24 cellular contexts compared by ENCODE assay signal in genomic region chr22:29233503-29233902, GRCh38. TPM values are rescaled to one million over a fixed set of nuclear protein-coding genes. Genes with fewer than 3 reads are reported as not detected.
"Had no signal": no experiment of that assay in that cellular context is flagged by ENCODE, and none has a peak within 500 bp of the region (broad histone marks: within the 10 kb centered on the region; RNA-seq: fewer than 3 reads in every experiment).

No MANE protein-coding gene starts in this region.

- H2AFZ ChIP-seq: hepatocyte had no signal

- H3K36me3 ChIP-seq: heart right ventricle, lower lobe of right lung, ovary, prostate gland, sigmoid colon, tibial nerve, uterus had no signal

- H3K79me2 ChIP-seq: hepatocyte had no signal

- H3K27ac Mint-ChIP-seq: nephron; stimulated activated naive CD8-positive, alpha-beta T cell treated with anti-CD3 and anti-CD28 coated beads, Interleukin-15, Interleukin-2, amounts not matched to agents 100 ng/mL and 50 ng/mL, for 24 hours; type B pancreatic cell had no signal

- DNase-seq: heart right ventricle; islet precursor cell; kidney glomerular epithelial cell; left ventricle myocardium superior; lower lobe of right lung; mammary epithelial cell; mesenchymal stem cell; naive thymus-derived CD8-positive, alpha-beta T cell; nucleus accumbens; ovary; retina; small intestine; stimulated activated CD4-positive, alpha-beta T cell treated with anti-CD3 and anti-CD28 coated beads, Interleukin-1b, Interleukin-23, amount 100 ng/mL, for 48 hours; stimulated activated CD4-positive, alpha-beta T cell treated with anti-CD3 and anti-CD28 coated beads, Interleukin-2, amount 100 ng/mL, for 48 hours; stimulated activated naive CD4-positive, alpha-beta T cell; uterus had no signal

- H3K27me3 Mint-ChIP-seq: type B pancreatic cell had no signal

- H3K9me3 Mint-ChIP-seq: stimulated activated naive CD8-positive, alpha-beta T cell treated with anti-CD3 and anti-CD28 coated beads, Interleukin-15, Interleukin-2, amounts not matched to agents 100 ng/mL and 50 ng/mL, for 24 hours; type B pancreatic cell had no signal

- H3K36me3 Mint-ChIP-seq: type B pancreatic cell had no signal

- FAIRE-seq: small intestine had no signal

- ATAC-seq: left ventricle myocardium superior; naive thymus-derived CD8-positive, alpha-beta T cell had no signal

- H3K27ac ChIP-seq: heart right ventricle, hepatocyte, lower lobe of right lung, ovary, prostate gland, sigmoid colon, tibial nerve had no signal

- H3K27me3 ChIP-seq: heart right ventricle, hepatocyte, ovary, sigmoid colon, tibial nerve, uterus had no signal

- H3K4me3 Mint-ChIP-seq: naive thymus-derived CD8-positive, alpha-beta T cell; nephron; neural crest cell; stimulated activated naive CD8-positive, alpha-beta T cell treated with anti-CD3 and anti-CD28 coated beads, Interleukin-15, Interleukin-2, amounts not matched to agents 100 ng/mL and 50 ng/mL, for 24 hours; type B pancreatic cell had no signal

- H3K4me2 ChIP-seq: hepatocyte had no signal

- H3K4me1 Mint-ChIP-seq: naive thymus-derived CD8-positive, alpha-beta T cell; nephron; neural crest cell had no signal

- H3K9me3 ChIP-seq: lower lobe of right lung, ovary, prostate gland, sigmoid colon, uterus had no signal

- H3K4me1 ChIP-seq: lower lobe of right lung, prostate gland, sigmoid colon, uterus had no signal

- H3K4me3 ChIP-seq: heart right ventricle, hepatocyte, lower lobe of right lung, ovary, prostate gland, sigmoid colon, tibial nerve, uterus had no signal

RNA-seq across cellular contexts. Expression of gene EMID1, which starts 27.8 kb away (rescaled TPM):
- total RNA-seq: naive thymus-derived CD8-positive, alpha-beta T cell had no signal
- polyA plus RNA-seq: mammary epithelial cell; naive thymus-derived CD8-positive, alpha-beta T cell had no signal
